In genomic region chr2:216222650-216223352, GRCh38 we compare ENCODE assay signal across 7 cellular contexts.
DNase-seq lines count a peak whose midpoint lies in the region; ATAC-seq and TF ChIP-seq lines count a peak whose summit lies in the region.

No MANE protein-coding gene starts in this region.

- H3K79me2 ChIP-seq in mammary epithelial cell (ENCODE audit: insufficient read depth, low read length) = no peaks in the 10 kb centered on the region

- H3K36me3 ChIP-seq in mammary epithelial cell (ENCODE audit: insufficient read depth, low read length) (no peaks in the 10 kb centered on the region), heart right ventricle (no peaks in the 10 kb centered on the region)

- TF ChIP-seq CTCF in GM12875 (IDR thresholded peaks at IDR 0.05; ENCODE audit: borderline replicate concordance, insufficient read depth, low read depth, low read length) (peak; percentile 62; the same call in 1 of the 2 replicates), mammary epithelial cell (conservative IDR thresholded peaks at IDR 0.05 in 1 of 2, IDR thresholded peaks at IDR 0.05 in 1 of 2; ENCODE audit: extremely low read depth in 1 of 2, insufficient read depth in 1 of 2, low read depth in 1 of 2, low read length in 2 of 2) (peak; percentile 19 to 48), heart right ventricle (IDR thresholded peaks at IDR 0.05) (peak in 4 of 9 donors; percentile 7 to 35 (median 22))

- H3K4me1 ChIP-seq in mammary epithelial cell (ENCODE audit: insufficient read depth, low read length) (peaks cover 28% of the 10 kb centered on the region), heart right ventricle (peaks cover 0 to 11% (median 5%) of the 10 kb centered on the region in 9 donors)

- intact Hi-C loops in mammary epithelial cell (cut with micrococcal nuclease) (loop anchor here (2.0 kb wide), 2 partner anchors 182 to 294 kb away; no protein-coding TSS in a partner anchor), heart right ventricle (cut with DNase I) (loop anchor here in 2 of 10 donors (5.0 to 10.0 kb wide), 2 partner anchors 182 to 184 kb away; no protein-coding TSS in a partner anchor)

- peak; percentile 62 for ATAC-seq in GM21390 (IDR thresholded peaks at IDR 0.05; ENCODE audit: unreplicated experiment)
- ATAC-seq in HG03571 (IDR thresholded peaks at IDR 0.05; ENCODE audit: unreplicated experiment) = peak; percentile 53
- no peak for ATAC-seq in heart right ventricle

- in situ Hi-C loops in mammary epithelial cell (cut with MboI; ENCODE audit: low sequenced_read_pairs in 2 of 2) = no loop called here

- no peaks in the 10 kb centered on the region for H4K20me1 ChIP-seq in mammary epithelial cell (ENCODE audit: insufficient read depth, low read length)

- H2AFZ ChIP-seq in mammary epithelial cell (ENCODE audit: low read depth, low read length) = peak overlapping the region; percentile 11

- H3K27me3 ChIP-seq in mammary epithelial cell (ENCODE audit: insufficient read depth, low read length) (no peaks in the 10 kb centered on the region), heart right ventricle (no peaks in the 10 kb centered on the region)

- dilution Hi-C loops in mammary epithelial cell (cut with HindIII; ENCODE audit: low sequenced_read_pairs) = loop anchor here (5.0 kb wide), 1 partner anchor 60 kb away; no protein-coding TSS in a partner anchor

- H3K9me3 ChIP-seq in mammary epithelial cell (replicated peaks; ENCODE audit: insufficient read depth, low read length) (no peaks in the 10 kb centered on the region), heart right ventricle (no peaks in the 10 kb centered on the region)

- no TSS peak for BruUV-seq in mammary epithelial cell (replicated peaks; lab: Mats Ljungman, UMichigan)

- H3K4me3 ChIP-seq in GM12875 (ENCODE audit: low read depth, low read length) (no peak overlapping the region), mammary epithelial cell (replicated peaks in 1 of 3; ENCODE audit: insufficient read depth in 1 of 3, low read depth in 2 of 3, low read length in 3 of 3) (no peak overlapping the region), heart right ventricle (no peak overlapping the region)

- H3K4me2 ChIP-seq in mammary epithelial cell (ENCODE audit: insufficient read depth, low read depth, low read length) = no peak overlapping the region

- DNase-seq in mammary epithelial cell = peak; percentile 41
- no peak for DNase-seq in NCI-H1105 treated with DMSO at 0.1 percent for 48 hours (lab: John Stamatoyannopoulos, UW)
- DNase-seq in heart right ventricle = no peak
- DNase-seq in SW480 (ENCODE audit: low spot score) = no peak

- no peak overlapping the region for H3K9ac ChIP-seq in mammary epithelial cell (ENCODE audit: insufficient read depth, low read length)

- H3K27ac ChIP-seq in mammary epithelial cell (ENCODE audit: insufficient read depth, low read depth, low read length) (no peak overlapping the region), heart right ventricle (no peak overlapping the region)

- 67% methylated on average over 4 of the region's 4 CpGs for WGBS in mammary epithelial cell (ENCODE audit: low coverage, missing lambda C conversion rate)
- WGBS in heart right ventricle, 2 donors = 68 to 69% methylated on average over 4 of the region's 4 CpGs

- CTCF ChIA-PET in mammary epithelial cell (lab: Charles Lee; ENCODE audit: low non-redundant PET) = no interaction called here

Comparison
In these comparisons a context has a peak if more than half of its experiments do, and no peak if none do; other contexts are left out.
1. ATAC-seq: peak in GM21390 (single experiment) and HG03571 (single experiment); none in heart right ventricle (0 of 8).